In genomic region chrX:122272011-122272410, GRCh38 we compare ENCODE assay signal across 17 cellular contexts.
DNase-seq lines count a peak whose midpoint lies in the region; ATAC-seq and TF ChIP-seq lines count a peak whose summit lies in the region.
"Had no signal": no experiment of that assay in that cellular context is flagged by ENCODE, and none has a peak within 500 bp of the region (broad histone marks: within the 10 kb centered on the region; RNA-seq: fewer than 3 reads in every experiment).

No MANE protein-coding gene starts in this region.

- no peaks in the 10 kb centered on the region for H3K36me3 ChIP-seq in suprapubic skin

- no peaks in the 10 kb centered on the region for H3K27me3 ChIP-seq in suprapubic skin

- ATAC-seq in GM18505 (IDR thresholded peaks at IDR 0.05; ENCODE audit: unreplicated experiment) = no peak
- ATAC-seq in HG03439 (IDR thresholded peaks at IDR 0.05; ENCODE audit: unreplicated experiment) = no peak

- H3K4me1 ChIP-seq in suprapubic skin = no peaks in the 10 kb centered on the region

- no peaks in the 10 kb centered on the region for H3K9me3 ChIP-seq in suprapubic skin

- TF ChIP-seq CTCF in 22Rv1 (IDR thresholded peaks at IDR 0.05) = no peak
- no peak for TF ChIP-seq CTCF in suprapubic skin (IDR thresholded peaks at IDR 0.05)

- no peak overlapping the region for H3K4me3 ChIP-seq in suprapubic skin
- H3K4me3 ChIP-seq: GM23248 had no signal

- peak; percentile 14 for DNase-seq in NCI-H69 (lab: John Stamatoyannopoulos, UW)
- peak; percentile 3 for DNase-seq in RPMI7951 (ENCODE audit: low read depth)
- peak; percentile 76 for DNase-seq in foreskin melanocyte
- DNase-seq in suprapubic skin (ENCODE audit: low spot score in 2 of 2) = no peak
- DNase-seq: C1 segment of cervical spinal cord; Calu3; CD4-positive, alpha-beta memory T cell; COR-L47; DMS53; DMS79 treated with DMSO at 0.1 percent for 48 hours; GF-D8; GM23248; H7; HCEC 1CT had no signal

- 37% methylated on average over 1 of the region's 1 CpG for WGBS in suprapubic skin

- H3K27ac ChIP-seq in 22Rv1 = peak overlapping the region; percentile 74
- H3K27ac ChIP-seq in suprapubic skin = no peak overlapping the region
- H3K27ac ChIP-seq: GM23248 had no signal

- no peak for TF ChIP-seq EP300 in suprapubic skin (IDR thresholded peaks at IDR 0.05)

- no peak for TF ChIP-seq POLR2A in GM18505 (IDR thresholded peaks at IDR 0.05; ENCODE audit: borderline replicate concordance, extremely low read depth, insufficient read depth, insufficient read length)
- no peak for TF ChIP-seq POLR2A in suprapubic skin (IDR thresholded peaks at IDR 0.05)

Comparison
In these comparisons a context has a peak if more than half of its experiments do, and no peak if none do; other contexts are left out.
1. DNase-seq: peak in NCI-H69 (single experiment), RPMI7951 (single experiment) and foreskin melanocyte (single experiment); none in suprapubic skin (0 of 2).